In the genomic region with DNA sequence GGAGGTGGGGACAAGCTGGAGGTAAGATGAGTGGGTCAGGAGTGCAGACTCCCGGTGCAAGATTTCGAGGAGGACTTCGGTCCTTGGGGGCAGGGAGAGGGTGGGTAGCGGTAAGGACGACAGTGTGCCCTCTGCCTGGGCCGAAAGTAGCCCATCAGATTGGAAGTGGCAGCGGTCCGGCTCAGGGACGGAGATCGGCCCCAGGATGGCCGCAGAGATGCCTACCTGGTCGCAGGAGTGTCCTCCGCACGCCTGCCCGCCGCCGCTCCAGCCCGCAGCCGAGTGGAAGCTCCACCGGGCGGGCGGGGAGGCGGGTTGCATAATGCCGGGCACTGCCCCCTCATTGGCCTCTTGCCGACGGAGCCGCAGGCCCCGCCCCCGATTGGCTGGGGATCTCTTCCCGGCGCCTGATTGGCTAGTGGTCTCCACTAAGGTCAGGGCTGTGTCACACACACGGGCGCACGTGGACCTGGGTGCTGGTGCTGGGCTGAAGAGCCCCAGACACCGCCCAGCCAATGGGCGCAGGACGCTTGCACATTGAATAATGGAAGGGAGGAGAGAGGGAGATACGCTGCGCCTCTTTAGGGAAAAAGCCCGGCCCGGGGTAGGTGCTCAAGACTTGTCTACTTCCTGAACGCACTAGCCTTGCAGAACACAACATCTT, we compare ENCODE assay signal across 8 cellular contexts. TPM values are rescaled to one million over a fixed set of nuclear protein-coding genes. Genes with fewer than 3 reads are reported as not detected.
DNase-seq lines count a peak whose midpoint lies in the region; ATAC-seq and TF ChIP-seq lines count a peak whose summit lies in the region.

A gene with protein sequence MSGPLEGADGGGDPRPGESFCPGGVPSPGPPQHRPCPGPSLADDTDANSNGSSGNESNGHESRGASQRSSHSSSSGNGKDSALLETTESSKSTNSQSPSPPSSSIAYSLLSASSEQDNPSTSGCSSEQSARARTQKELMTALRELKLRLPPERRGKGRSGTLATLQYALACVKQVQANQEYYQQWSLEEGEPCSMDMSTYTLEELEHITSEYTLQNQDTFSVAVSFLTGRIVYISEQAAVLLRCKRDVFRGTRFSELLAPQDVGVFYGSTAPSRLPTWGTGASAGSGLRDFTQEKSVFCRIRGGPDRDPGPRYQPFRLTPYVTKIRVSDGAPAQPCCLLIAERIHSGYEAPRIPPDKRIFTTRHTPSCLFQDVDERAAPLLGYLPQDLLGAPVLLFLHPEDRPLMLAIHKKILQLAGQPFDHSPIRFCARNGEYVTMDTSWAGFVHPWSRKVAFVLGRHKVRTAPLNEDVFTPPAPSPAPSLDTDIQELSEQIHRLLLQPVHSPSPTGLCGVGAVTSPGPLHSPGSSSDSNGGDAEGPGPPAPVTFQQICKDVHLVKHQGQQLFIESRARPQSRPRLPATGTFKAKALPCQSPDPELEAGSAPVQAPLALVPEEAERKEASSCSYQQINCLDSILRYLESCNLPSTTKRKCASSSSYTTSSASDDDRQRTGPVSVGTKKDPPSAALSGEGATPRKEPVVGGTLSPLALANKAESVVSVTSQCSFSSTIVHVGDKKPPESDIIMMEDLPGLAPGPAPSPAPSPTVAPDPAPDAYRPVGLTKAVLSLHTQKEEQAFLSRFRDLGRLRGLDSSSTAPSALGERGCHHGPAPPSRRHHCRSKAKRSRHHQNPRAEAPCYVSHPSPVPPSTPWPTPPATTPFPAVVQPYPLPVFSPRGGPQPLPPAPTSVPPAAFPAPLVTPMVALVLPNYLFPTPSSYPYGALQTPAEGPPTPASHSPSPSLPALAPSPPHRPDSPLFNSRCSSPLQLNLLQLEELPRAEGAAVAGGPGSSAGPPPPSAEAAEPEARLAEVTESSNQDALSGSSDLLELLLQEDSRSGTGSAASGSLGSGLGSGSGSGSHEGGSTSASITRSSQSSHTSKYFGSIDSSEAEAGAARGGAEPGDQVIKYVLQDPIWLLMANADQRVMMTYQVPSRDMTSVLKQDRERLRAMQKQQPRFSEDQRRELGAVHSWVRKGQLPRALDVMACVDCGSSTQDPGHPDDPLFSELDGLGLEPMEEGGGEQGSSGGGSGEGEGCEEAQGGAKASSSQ (N-terminal part only) (minus strand): TSS at position 293 of the 664 bp plus-strand sequence. CDS start 1,698 bp downstream, outside the sequence.

- H3K4me2 ChIP-seq in PC-9: peak within 1 kb of the TSS; percentile 85

- no TSS peak for BruUV-seq in PC-9 (replicated peaks; lab: Mats Ljungman, UMichigan)

- DNase-seq in DMS79 (lab: John Stamatoyannopoulos, UW): peak; percentile 72
- peak; percentile 68 to 97 for DNase-seq in PC-9
- peak; percentile 86 for DNase-seq in activated T-cell treated with anti-CD3 and anti-CD28 coated beads, Interleukin-2, amount 50 U/mL, for 1 hour
- DNase-seq in epithelial cell of prostate (ENCODE audit: low read depth, low spot score): peak; percentile 80
- DNase-seq in stimulated activated CD8-positive, alpha-beta memory T cell treated with anti-CD3 and anti-CD28 coated beads, Interleukin-2, amount 100 ng/mL, for 48 hours (ENCODE audit: low read depth in 2 of 2): peak; percentile 91

- no peak within 1 kb of the TSS; the same call in 1 of the 2 replicates for H3K9ac ChIP-seq in HUES48 (ENCODE audit: low read depth, low read length)

- peaks cover 15% of the 10 kb centered on the region; the same call in 1 of the 2 replicates for H3F3A ChIP-seq in PC-9 (ENCODE audit: insufficient read depth, low read depth)

- H3K4me3 ChIP-seq in HUES48 (ENCODE audit: low read depth, low read length) (peak within 1 kb of the TSS; percentile 80), PC-9 (peak within 1 kb of the TSS; percentile 60; the same call in 1 of the 2 replicates), mononuclear cell (ENCODE audit: low read length) (peak within 1 kb of the TSS; percentile 50)

- POLR2A ChIA-PET in PC-9 (lab: Charles Lee; ENCODE audit: unreplicated experiment): interaction anchor here (0.6 to 0.9 kb wide), 2 partner anchors 38 to 382 kb away, joined by 4 to 8 read pairs; no protein-coding TSS in a partner anchor

- ATAC-seq in HG03139 (IDR thresholded peaks at IDR 0.05; ENCODE audit: unreplicated experiment): no peak

- no peaks in the 10 kb centered on the region; the same call in 1 of the 2 replicates for H4K20me1 ChIP-seq in PC-9 (ENCODE audit: insufficient read depth)

- no peak for TF ChIP-seq CTCF in PC-9 (conservative IDR thresholded peaks at IDR 0.05)

- CTCF ChIA-PET in PC-9 (lab: Charles Lee): no interaction called here

- H3K4me1 ChIP-seq in HUES48 (ENCODE audit: control insufficient read depth, insufficient read depth, low read length): peaks cover 17% of the 10 kb centered on the region
- H3K4me1 ChIP-seq in PC-9 (replicated peaks; ENCODE audit: insufficient read depth): peaks cover 25% of the 10 kb centered on the region
- peaks cover 65% of the 10 kb centered on the region for H3K4me1 ChIP-seq in mononuclear cell (ENCODE audit: insufficient read depth, low read length)

- H3K27ac ChIP-seq in HUES48 (ENCODE audit: low read depth, low read length): peak within 1 kb of the TSS; percentile 52
- H3K27ac ChIP-seq in PC-9: no peak within 1 kb of the TSS
- peak within 1 kb of the TSS; percentile 100 for H3K27ac ChIP-seq in epithelial cell of prostate

- peak within 1 kb of the TSS; percentile 74 for H2AFZ ChIP-seq in PC-9

- peaks cover 29% of the 10 kb centered on the region for H3K36me3 ChIP-seq in HUES48 (ENCODE audit: control insufficient read depth, insufficient read depth, low read length)
- H3K36me3 ChIP-seq in PC-9 (ENCODE audit: low read depth): no peaks in the 10 kb centered on the region

- intact Hi-C loops in PC-9 (cut with micrococcal nuclease; ENCODE audit: unreplicated experiment): no loop called here

- H3K9me3 ChIP-seq in HUES48 (ENCODE audit: control insufficient read depth, insufficient read depth, low read length) (no peaks in the 10 kb centered on the region), PC-9 (ENCODE audit: insufficient read depth, low read depth) (no peaks in the 10 kb centered on the region), mononuclear cell (ENCODE audit: low read depth, low read length) (no peaks in the 10 kb centered on the region)

- no peaks in the 10 kb centered on the region for H3K27me3 ChIP-seq in HUES48 (ENCODE audit: control insufficient read depth, insufficient read depth, low read length)
- H3K27me3 ChIP-seq in PC-9 (ENCODE audit: insufficient read depth, low read depth): no peaks in the 10 kb centered on the region
- H3K27me3 ChIP-seq in mononuclear cell (ENCODE audit: insufficient read depth, low read length): no peaks in the 10 kb centered on the region

- no peaks in the 10 kb centered on the region for H3K9me2 ChIP-seq in PC-9 (ENCODE audit: insufficient read depth)

- H3K79me2 ChIP-seq in PC-9 (ENCODE audit: low read depth): 0 out of 2 replicates have a peak, but pooled peaks cover 6% of the 10 kb centered on the region

RNA-seq across cellular contexts. Expression of the gene that starts here (rescaled TPM):
- total RNA-seq in PC-9 (2021) (60.2 and 78.7 TPM in 2 replicates), mononuclear cell (250 TPM)
